17 cellular contexts compared by ENCODE assay signal in genomic region chr1:100941098-100941527, GRCh38. TPM values are rescaled to one million over a fixed set of nuclear protein-coding genes. Genes with fewer than 3 reads are reported as not detected.
DNase-seq lines count a peak whose midpoint lies in the region; ATAC-seq and TF ChIP-seq lines count a peak whose summit lies in the region.
"Had no signal": no experiment of that assay in that cellular context is flagged by ENCODE, and none has a peak within 500 bp of the region (broad histone marks: within the 10 kb centered on the region; RNA-seq: fewer than 3 reads in every experiment).

No MANE protein-coding gene starts in this region.

- no peak for ATAC-seq in HG02588 (IDR thresholded peaks at IDR 0.05; ENCODE audit: unreplicated experiment)

- H3K27me3 Mint-ChIP-seq in IgD-negative memory B cell, result no peaks in the 10 kb centered on the region
- peaks cover 5% of the 10 kb centered on the region for H3K27me3 Mint-ChIP-seq in activated naive CD8-positive, alpha-beta T cell treated with anti-CD3 and anti-CD28 coated beads for 36 hours
- H3K27me3 Mint-ChIP-seq: activated B cell treated with CpG ODN at 0.5 μM for 24 hours had no signal

- H3K36me3 Mint-ChIP-seq in IgD-negative memory B cell, result peaks cover 39% of the 10 kb centered on the region
- peaks cover 84% of the 10 kb centered on the region for H3K36me3 Mint-ChIP-seq in activated naive CD8-positive, alpha-beta T cell treated with anti-CD3 and anti-CD28 coated beads for 36 hours

- H3K4me1 ChIP-seq in thymus (ENCODE audit: control insufficient read depth, insufficient read depth, low read length) (no peaks in the 10 kb centered on the region), hepatocyte (ENCODE audit: insufficient read depth) (no peaks in the 10 kb centered on the region)

- H3K27ac Mint-ChIP-seq in IgD-negative memory B cell, result peak overlapping the region in 2 of 3 donors; percentile 78 to 82
- peak overlapping the region; percentile 96 for H3K27ac Mint-ChIP-seq in activated naive CD8-positive, alpha-beta T cell treated with anti-CD3 and anti-CD28 coated beads for 36 hours
- H3K27ac Mint-ChIP-seq: activated B cell treated with CpG ODN at 0.5 μM for 24 hours had no signal

- peak; percentile 59 for DNase-seq in stimulated activated CD4-positive, alpha-beta T cell treated with anti-CD3 and anti-CD28 coated beads, Interleukin-15, amount 100 ng/mL, for 24 hours
- no peak for DNase-seq in stimulated activated CD4-positive, alpha-beta T cell treated with anti-CD3 and anti-CD28 coated beads, Interleukin-4, amount 100 ng/mL, for 4 hours
- peak; percentile 48 for DNase-seq in activated naive CD8-positive, alpha-beta T cell treated with anti-CD3 and anti-CD28 coated beads for 36 hours
- DNase-seq in hepatocyte (ENCODE audit: low spot score) (no peak), SIG-M5 (lab: John Stamatoyannopoulos, UW) (no peak)
- DNase-seq: activated B cell treated with CpG ODN at 0.5 μM for 24 hours; DMS79 treated with DMSO at 0.1 percent for 48 hours; dorsolateral prefrontal cortex; GOT3; mesendoderm; MM.1S; NCI-H2171; stimulated activated naive CD4-positive, alpha-beta T cell treated with Interleukin-2 at 50 U/mL for 16 hours had no signal

- H2AFZ ChIP-seq in hepatocyte, result no peak overlapping the region
- H2AFZ ChIP-seq: parathyroid adenoma had no signal

- no peaks in the 10 kb centered on the region for H3K27me3 ChIP-seq in thymus (ENCODE audit: control insufficient read depth, insufficient read depth)
- H3K27me3 ChIP-seq in hepatocyte, result no peaks in the 10 kb centered on the region
- H3K27me3 ChIP-seq: dorsolateral prefrontal cortex had no signal

- peaks cover 0 to 6% (median 0%) of the 10 kb centered on the region in 3 donors for H3K9me3 Mint-ChIP-seq in IgD-negative memory B cell
- peaks cover 33% of the 10 kb centered on the region for H3K9me3 Mint-ChIP-seq in activated naive CD8-positive, alpha-beta T cell treated with anti-CD3 and anti-CD28 coated beads for 36 hours

- no peak overlapping the region for H3K4me3 ChIP-seq in thymus (ENCODE audit: low read length)
- H3K4me3 ChIP-seq in hepatocyte, result no peak overlapping the region
- H3K4me3 ChIP-seq: dorsolateral prefrontal cortex had no signal

- peaks cover under 1% of the 10 kb centered on the region for H3K79me2 ChIP-seq in hepatocyte
- H3K79me2 ChIP-seq: parathyroid adenoma had no signal

- H3K27ac ChIP-seq in thymus (ENCODE audit: low read depth) (peak overlapping the region; percentile 18), hepatocyte (no peak overlapping the region)
- H3K27ac ChIP-seq: dorsolateral prefrontal cortex, parathyroid adenoma had no signal

- H3K36me3 ChIP-seq in thymus (ENCODE audit: control insufficient read depth, insufficient read depth) (peaks cover 10% of the 10 kb centered on the region), hepatocyte (replicated peaks; ENCODE audit: insufficient read depth, low read depth) (no peaks in the 10 kb centered on the region)

- no peaks in the 10 kb centered on the region for H4K20me1 ChIP-seq in hepatocyte (ENCODE audit: insufficient read depth, poor library complexity, severe bottlenecking)

- WGBS in thymus, result 89% methylated on average over 1 of the region's 1 CpG
- 97% methylated on average over 1 of the region's 1 CpG for WGBS in hepatocyte (ENCODE audit: low lambda C conversion rate, missing lambda C conversion rate)

- peak overlapping the region in 2 of 4 donors; percentile 18 to 78 for H3K4me3 Mint-ChIP-seq in IgD-negative memory B cell
- H3K4me3 Mint-ChIP-seq in activated naive CD8-positive, alpha-beta T cell treated with anti-CD3 and anti-CD28 coated beads for 36 hours, result peak overlapping the region; percentile 75
- H3K4me3 Mint-ChIP-seq: activated B cell treated with CpG ODN at 0.5 μM for 24 hours had no signal

- TF ChIP-seq CTCF in hepatocyte (IDR thresholded peaks at IDR 0.05; ENCODE audit: poor library complexity), result no peak

- no peaks in the 10 kb centered on the region for H3K9me3 ChIP-seq in thymus (ENCODE audit: control insufficient read depth)
- H3K9me3 ChIP-seq in hepatocyte (ENCODE audit: low read depth), result no peaks in the 10 kb centered on the region

- no peaks in the 10 kb centered on the region for H3K9me2 ChIP-seq in hepatocyte (replicated peaks; ENCODE audit: insufficient read depth)

- peaks cover 12 to 23% (median 19%) of the 10 kb centered on the region in 3 donors for H3K4me1 Mint-ChIP-seq in IgD-negative memory B cell
- peaks cover 36% of the 10 kb centered on the region for H3K4me1 Mint-ChIP-seq in activated naive CD8-positive, alpha-beta T cell treated with anti-CD3 and anti-CD28 coated beads for 36 hours

- no peak overlapping the region for H3K4me2 ChIP-seq in hepatocyte

RNA-seq across cellular contexts. Expression of gene SLC30A7, which starts 45.2 kb away (rescaled TPM):
- polyA plus RNA-seq in IgD-negative memory B cell, result 8.3 TPM
- total RNA-seq in activated naive CD8-positive, alpha-beta T cell treated with anti-CD3 and anti-CD28 coated beads for 36 hours, result 10 to 100 TPM; 38.9 to 40.9 TPM
- polyA plus RNA-seq in thymus, result 9.8 TPM
- total RNA-seq in hepatocyte, result 39.9 and 61.9 TPM in 2 replicates
- polyA plus RNA-seq in hepatocyte, result 18.2 and 23.0 TPM in 2 replicates

RNA-seq across cellular contexts. Expression of gene EXTL2, which starts 46.5 kb away (rescaled TPM):
- polyA plus RNA-seq in IgD-negative memory B cell (2.6 TPM), thymus (12.1 TPM), hepatocyte (16.9 and 19.7 TPM in 2 replicates)
- 10 to 100 TPM in 1 of 2 experiments, 1 to 10 TPM in 1; 10.0 to 10.8 TPM for total RNA-seq in activated naive CD8-positive, alpha-beta T cell treated with anti-CD3 and anti-CD28 coated beads for 36 hours
- total RNA-seq in hepatocyte, result 28.6 and 30.9 TPM in 2 replicates

Comparison
In these comparisons a context has a peak if more than half of its experiments do, and no peak if none do; other contexts are left out.
1. DNase-seq: peak in stimulated activated CD4-positive, alpha-beta T cell treated with anti-CD3 and anti-CD28 coated beads, Interleukin-15, amount 100 ng/mL, for 24 hours (single experiment) and activated naive CD8-positive, alpha-beta T cell treated with anti-CD3 and anti-CD28 coated beads for 36 hours (single experiment); none in stimulated activated CD4-positive, alpha-beta T cell treated with anti-CD3 and anti-CD28 coated beads, Interleukin-4, amount 100 ng/mL, for 4 hours (0 of 2), hepatocyte (single experiment) and SIG-M5 (single experiment).